9 cellular contexts compared by ENCODE assay signal in genomic region chr14:61511558-61511924, GRCh38.
A peak's percentile ranks its signal among the peaks of the same experiment; 100 is the strongest.
DNase-seq lines count a peak whose midpoint lies in the region; ATAC-seq and TF ChIP-seq lines count a peak whose summit lies in the region.
"Had no signal": no experiment of that assay in that cellular context is flagged by ENCODE, and none has a peak within 500 bp of the region (broad histone marks: within the 10 kb centered on the region; RNA-seq: fewer than 3 reads in every experiment).

No MANE protein-coding gene starts in this region.

- peak overlapping the region; percentile 59 for H3K27ac ChIP-seq in suprapubic skin

- H3K36me3 ChIP-seq in adipocyte (ENCODE audit: control insufficient read depth, insufficient read depth, low read length, severe bottlenecking) (no peaks in the 10 kb centered on the region), suprapubic skin (no peaks in the 10 kb centered on the region)

- H3K4me3 ChIP-seq in adipocyte (ENCODE audit: low read length) (peak overlapping the region; percentile 3), suprapubic skin (no peak overlapping the region)

- DNase-seq in activated B cell treated with CpG ODN at 0.5 μM for 24 hours (no peak), adipocyte (ENCODE audit: low read depth) (no peak), suprapubic skin (ENCODE audit: low spot score in 2 of 2) (no peak), glomerular visceral epithelial cell (ENCODE audit: extremely low spot score) (no peak), NCI-H2107 (lab: John Stamatoyannopoulos, UW) (no peak), DMS 273 (lab: John Stamatoyannopoulos, UW; ENCODE audit: unreplicated experiment) (no peak)
- DNase-seq in naive thymus-derived CD8-positive, alpha-beta T cell, result peak in 7 of 10 donors; percentile 16 to 28 (median 24)

- 33% methylated on average over 6 of the region's 6 CpGs for WGBS in suprapubic skin

- intact Hi-C loops in activated B cell treated with CpG ODN at 0.5 μM for 24 hours (cut with micrococcal nuclease), result loop anchor here (2.0 kb wide), 1 partner anchor 15 kb away; no protein-coding TSS in a partner anchor

- POLR2A ChIA-PET in activated B cell treated with CpG ODN at 0.5 μM for 24 hours (lab: Charles Lee), result interaction anchor here (0.7 to 1.5 kb wide), 8 partner anchors 8 to 215 kb away, joined by 3 to 10 read pairs (median 4); no protein-coding TSS in a partner anchor
- POLR2A ChIA-PET in naive thymus-derived CD8-positive, alpha-beta T cell (lab: Charles Lee), result interaction anchor here (0.7 to 3.0 kb wide), 3 partner anchors 8 to 531 kb away, joined by 3 to 10 read pairs (median 10); partner anchors contain the start of gene TRMT5

- ATAC-seq in activated B cell treated with CpG ODN at 0.5 μM for 24 hours (ENCODE audit: low read depth) (no peak), GM18502 (IDR thresholded peaks at IDR 0.05; ENCODE audit: poor library complexity, unreplicated experiment) (no peak)
- peak; percentile 66 to 71 for ATAC-seq in naive thymus-derived CD8-positive, alpha-beta T cell
- ATAC-seq: foreskin keratinocyte had no signal

- no peak for TF ChIP-seq CTCF in activated B cell treated with CpG ODN at 0.5 μM for 24 hours (IDR thresholded peaks at IDR 0.05)
- TF ChIP-seq CTCF in suprapubic skin (IDR thresholded peaks at IDR 0.05), result no peak

- H3K9ac ChIP-seq in adipocyte (ENCODE audit: low read length), result peak overlapping the region; percentile 83

- H3K27me3 ChIP-seq in adipocyte (replicated peaks; ENCODE audit: control insufficient read depth, insufficient read depth, low read length) (no peaks in the 10 kb centered on the region), suprapubic skin (no peaks in the 10 kb centered on the region)
- H3K27me3 ChIP-seq: foreskin keratinocyte had no signal

- peaks cover 47% of the 10 kb centered on the region for H3K4me1 Mint-ChIP-seq in activated B cell treated with CpG ODN at 0.5 μM for 24 hours
- H3K4me1 Mint-ChIP-seq in naive thymus-derived CD8-positive, alpha-beta T cell, result peaks cover 47 to 93% (median 86%) of the 10 kb centered on the region in 4 donors

- CTCF ChIA-PET in activated B cell treated with CpG ODN at 0.5 μM for 24 hours (lab: Charles Lee), result interaction anchor here (1.3 to 2.0 kb wide), 2 partner anchors 9 to 11 kb away, joined by 5 to 9 read pairs; no protein-coding TSS in a partner anchor

- H3K27ac Mint-ChIP-seq in activated B cell treated with CpG ODN at 0.5 μM for 24 hours, result peak overlapping the region; percentile 69
- H3K27ac Mint-ChIP-seq in naive thymus-derived CD8-positive, alpha-beta T cell, result peak overlapping the region in 9 of 10 donors; percentile 83 to 97 (median 92)

- H3K4me3 Mint-ChIP-seq in activated B cell treated with CpG ODN at 0.5 μM for 24 hours, result no peak overlapping the region
- peak overlapping the region in 9 of 10 donors; percentile 22 to 50 (median 44) for H3K4me3 Mint-ChIP-seq in naive thymus-derived CD8-positive, alpha-beta T cell

- no peak for TF ChIP-seq POLR2A in suprapubic skin (IDR thresholded peaks at IDR 0.05)

- H3K27me3 Mint-ChIP-seq in activated B cell treated with CpG ODN at 0.5 μM for 24 hours, result no peaks in the 10 kb centered on the region
- H3K27me3 Mint-ChIP-seq in naive thymus-derived CD8-positive, alpha-beta T cell, result no peaks in the 10 kb centered on the region

- no peaks in the 10 kb centered on the region for H3K9me3 Mint-ChIP-seq in activated B cell treated with CpG ODN at 0.5 μM for 24 hours
- peaks cover 0 to 2% (median 0%) of the 10 kb centered on the region in 9 donors for H3K9me3 Mint-ChIP-seq in naive thymus-derived CD8-positive, alpha-beta T cell

- peaks cover 52% of the 10 kb centered on the region for H3K4me1 ChIP-seq in adipocyte (ENCODE audit: control insufficient read depth, insufficient read depth, low read length)
- peaks cover 59% of the 10 kb centered on the region for H3K4me1 ChIP-seq in suprapubic skin

- no peaks in the 10 kb centered on the region for H3K9me3 ChIP-seq in adipocyte (ENCODE audit: control insufficient read depth, low read length)
- H3K9me3 ChIP-seq in suprapubic skin, result no peaks in the 10 kb centered on the region

- H3K36me3 Mint-ChIP-seq in activated B cell treated with CpG ODN at 0.5 μM for 24 hours (ENCODE audit: low read depth), result no peaks in the 10 kb centered on the region
- peaks cover 9 to 65% (median 20%) of the 10 kb centered on the region in 3 donors for H3K36me3 Mint-ChIP-seq in naive thymus-derived CD8-positive, alpha-beta T cell

- TF ChIP-seq EP300 in suprapubic skin (IDR thresholded peaks at IDR 0.05), result no peak

Comparison
In these comparisons a context has a peak if more than half of its experiments do, and no peak if none do; other contexts are left out.
1. ATAC-seq: peak in naive thymus-derived CD8-positive, alpha-beta T cell (2 of 2); none in activated B cell treated with CpG ODN at 0.5 μM for 24 hours (single experiment) and GM18502 (single experiment).
2. DNase-seq: peak in naive thymus-derived CD8-positive, alpha-beta T cell (7 of 10); none in activated B cell treated with CpG ODN at 0.5 μM for 24 hours (single experiment), adipocyte (single experiment), suprapubic skin (0 of 2), glomerular visceral epithelial cell (single experiment), NCI-H2107 (single experiment) and DMS 273 (single experiment).